In the genomic region with DNA sequence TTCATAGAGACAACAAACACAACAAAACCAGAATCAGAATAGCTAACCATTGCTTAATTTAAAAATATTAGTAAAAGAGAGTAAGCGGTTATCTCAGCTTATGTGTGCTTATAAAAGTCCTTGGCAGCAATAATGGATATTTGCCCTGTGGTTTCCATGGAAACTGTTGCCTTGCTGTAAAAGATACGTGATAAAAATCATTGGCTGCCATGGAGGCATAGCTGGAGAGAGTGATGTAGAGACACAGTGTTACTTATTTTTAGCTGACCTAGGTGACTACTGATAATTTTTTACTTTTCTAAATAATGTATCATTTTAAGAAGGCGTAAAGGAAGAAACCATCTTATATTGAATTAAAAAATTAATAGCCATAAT, we compare ENCODE assay signal across 8 cellular contexts.
DNase-seq lines count a peak whose midpoint lies in the region; ATAC-seq lines count a peak whose summit lies in the region.

No MANE protein-coding gene starts in this region.

- H3K36me3 ChIP-seq in ectodermal cell (ENCODE audit: control insufficient read depth, insufficient read depth, low read length): no peaks in the 10 kb centered on the region

- ATAC-seq in GM21526 (IDR thresholded peaks at IDR 0.05; ENCODE audit: low FRiP score, unreplicated experiment) (no peak), HG03442 (IDR thresholded peaks at IDR 0.05; ENCODE audit: unreplicated experiment) (no peak)

- H3K9me3 ChIP-seq in ectodermal cell (ENCODE audit: control insufficient read depth, low read length): no peaks in the 10 kb centered on the region

- no peaks in the 10 kb centered on the region for H3K27me3 ChIP-seq in ectodermal cell (ENCODE audit: control insufficient read depth, insufficient read depth, low read length, poor library complexity, severe bottlenecking)

- peaks cover 10% of the 10 kb centered on the region for H3K4me1 ChIP-seq in ectodermal cell (ENCODE audit: control insufficient read depth, insufficient read depth, low read length)

- DNase-seq in GM04503 (ENCODE audit: low read depth): peak; percentile 47
- DNase-seq in NCI-H2196 treated with DMSO at 0.1 percent for 48 hours (lab: John Stamatoyannopoulos, UW; ENCODE audit: unreplicated experiment): peak; percentile 53
- DNase-seq in putamen (ENCODE audit: low spot score): peak; percentile 43
- no peak for DNase-seq in NCI-H1930 (lab: John Stamatoyannopoulos, UW)
- DNase-seq in NOMO-1 (lab: John Stamatoyannopoulos, UW; ENCODE audit: unreplicated experiment in 2 of 2): no peak

- WGBS in ectodermal cell, 2 experiments: 78 to 90% methylated on average over 2 of the region's 3 CpGs

- peak overlapping the region; percentile 44 for H3K27ac ChIP-seq in ectodermal cell (ENCODE audit: insufficient read depth, low read depth, low read length, poor library complexity, severe bottlenecking)

- H3K4me3 ChIP-seq in ectodermal cell (ENCODE audit: insufficient read depth, low read depth, low read length): no peak overlapping the region

Comparison
In these comparisons a context has a peak if more than half of its experiments do, and no peak if none do; other contexts are left out.
1. DNase-seq: peak in GM04503 (single experiment), NCI-H2196 treated with DMSO at 0.1 percent for 48 hours (single experiment) and putamen (single experiment); none in NCI-H1930 (0 of 2) and NOMO-1 (0 of 2).